In the genomic region with DNA sequence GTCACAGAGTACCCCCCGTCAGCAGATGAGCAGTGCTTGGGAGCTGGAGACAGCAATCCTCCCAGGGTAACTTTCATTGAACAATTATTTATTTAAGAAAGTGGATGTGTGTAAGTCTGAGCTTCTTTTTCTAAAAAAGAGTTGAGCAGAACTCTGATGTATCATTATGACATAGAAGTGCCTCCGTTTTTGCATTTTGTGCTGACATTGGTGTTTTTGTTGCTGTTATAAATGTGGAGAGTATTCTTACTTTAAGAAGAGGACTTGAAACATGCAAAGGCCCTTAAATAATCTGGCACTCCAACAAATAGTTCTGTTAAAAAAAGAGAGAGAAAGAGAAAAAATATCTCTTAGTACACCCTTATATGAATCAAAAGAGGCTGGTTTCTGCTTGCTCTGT, we compare ENCODE assay signal across 31 cellular contexts.
"Had no signal": no experiment of that assay in that cellular context is flagged by ENCODE, and none has a peak within 500 bp of the region (broad histone marks: within the 10 kb centered on the region; RNA-seq: fewer than 3 reads in every experiment).

No MANE protein-coding gene starts in this region.

- H3K4me3 Mint-ChIP-seq: natural killer cell; nephron; neural progenitor cell; stimulated activated memory B cell treated with anti-CD40 and anti-IgM and Interleukin-4, amounts not matched to agents 10 μg/mL and 1 μg/mL and 100 μg/mL, for 72 hours; stimulated activated naive CD8-positive, alpha-beta T cell treated with anti-CD3 and anti-CD28 coated beads, Interleukin-15, amount 100 ng/mL, for 72 hours; type B pancreatic cell had no signal

- H3K79me2 ChIP-seq: parathyroid adenoma had no signal

- H3K27me3 Mint-ChIP-seq: progenitor cell of endocrine pancreas; stimulated activated memory B cell treated with anti-CD40 and anti-IgM and Interleukin-4, amounts not matched to agents 10 μg/mL and 1 μg/mL and 100 μg/mL, for 72 hours; stimulated activated naive CD8-positive, alpha-beta T cell treated with anti-CD3 and anti-CD28 coated beads, Interleukin-15, amount 100 ng/mL, for 72 hours had no signal

- H3K27ac ChIP-seq: neural progenitor cell, ovary, parathyroid adenoma, psoas muscle, skin epidermis, spleen, suprapubic skin, testis, tibial artery, transverse colon, upper lobe of right lung, uterus had no signal

- H3K36me3 ChIP-seq: neural progenitor cell, ovary, spleen, suprapubic skin, tibial artery, transverse colon, upper lobe of right lung, uterus had no signal

- H3K4me2 ChIP-seq: neural progenitor cell, smooth muscle cell had no signal

- H3K27ac Mint-ChIP-seq: natural killer cell; nephron; neural progenitor cell; progenitor cell of endocrine pancreas; stimulated activated memory B cell treated with anti-CD40 and anti-IgM and Interleukin-4, amounts not matched to agents 10 μg/mL and 1 μg/mL and 100 μg/mL, for 72 hours; stimulated activated naive CD8-positive, alpha-beta T cell treated with anti-CD3 and anti-CD28 coated beads, Interleukin-15, amount 100 ng/mL, for 72 hours; type B pancreatic cell had no signal

- H2AFZ ChIP-seq: neural progenitor cell, parathyroid adenoma had no signal

- ATAC-seq: natural killer cell; psoas muscle; right cardiac atrium; sciatic nerve; stimulated activated memory B cell treated with anti-CD40 and anti-IgM and Interleukin-4, amounts not matched to agents 10 μg/mL and 1 μg/mL and 100 μg/mL, for 72 hours; stimulated activated naive CD8-positive, alpha-beta T cell treated with anti-CD3 and anti-CD28 coated beads, Interleukin-15, amount 100 ng/mL, for 72 hours; stimulated activated naive CD8-positive, alpha-beta T cell treated with anti-CD3 and anti-CD28 coated beads, Interleukin-15, Interleukin-2, amounts not matched to agents 100 U/mL and 50 U/mL, for 24 hours; upper lobe of right lung had no signal

- H3K9ac ChIP-seq: neural progenitor cell, parathyroid adenoma had no signal

- H3K9me3 ChIP-seq: ovary, psoas muscle, spleen, suprapubic skin, testis, tibial artery, transverse colon, upper lobe of right lung, uterus had no signal

- H3K27me3 ChIP-seq: neural progenitor cell, ovary, spleen, suprapubic skin, testis, tibial artery, transverse colon, upper lobe of right lung, uterus had no signal

- H3K9me3 Mint-ChIP-seq: nephron; neural progenitor cell; stimulated activated memory B cell treated with anti-CD40 and anti-IgM and Interleukin-4, amounts not matched to agents 10 μg/mL and 1 μg/mL and 100 μg/mL, for 72 hours; stimulated activated naive CD8-positive, alpha-beta T cell treated with anti-CD3 and anti-CD28 coated beads, Interleukin-15, amount 100 ng/mL, for 72 hours; type B pancreatic cell had no signal

- H3K36me3 Mint-ChIP-seq: natural killer cell; neural progenitor cell; stimulated activated memory B cell treated with anti-CD40 and anti-IgM and Interleukin-4, amounts not matched to agents 10 μg/mL and 1 μg/mL and 100 μg/mL, for 72 hours; type B pancreatic cell had no signal

- H3K4me1 ChIP-seq: parathyroid adenoma, psoas muscle, spleen, suprapubic skin, testis, tibial artery, transverse colon, upper lobe of right lung, uterus had no signal

- H3K4me1 Mint-ChIP-seq: natural killer cell; nephron; neural progenitor cell; stimulated activated memory B cell treated with anti-CD40 and anti-IgM and Interleukin-4, amounts not matched to agents 10 μg/mL and 1 μg/mL and 100 μg/mL, for 72 hours; stimulated activated naive CD8-positive, alpha-beta T cell treated with anti-CD3 and anti-CD28 coated beads, Interleukin-15, amount 100 ng/mL, for 72 hours had no signal

- DNase-seq: natural killer cell; occipital lobe; ovary; posterior cingulate gyrus; psoas muscle; right cardiac atrium; spleen; stimulated activated CD4-positive, alpha-beta T cell treated with anti-CD3 and anti-CD28 coated beads, Interleukin-12 subunit alpha, Interleukin-12 subunit beta, amount 100 ng/mL, for 4 hours; stimulated activated CD4-positive, alpha-beta T cell treated with anti-CD3 and anti-CD28 coated beads, Interleukin-1b, Interleukin-23, amount 100 ng/mL, for 48 hours; stimulated activated CD4-positive, alpha-beta T cell treated with anti-CD3 and anti-CD28 coated beads, Interleukin-4, amount 100 ng/mL, for 1 hour; stimulated activated CD4-positive, alpha-beta T cell treated with anti-CD3 and anti-CD28 coated beads, Interleukin-4, amount 100 ng/mL, for 4 hours; stimulated activated CD8-positive, alpha-beta memory T cell treated with anti-CD3 and anti-CD28 coated beads, Interleukin-4, amount 100 ng/mL, for 48 hours; stimulated activated naive CD4-positive, alpha-beta T cell; stimulated activated naive CD8-positive, alpha-beta T cell treated with anti-CD3 and anti-CD28 coated beads, Interleukin-15, amount 100 ng/mL, for 72 hours; stimulated activated naive CD8-positive, alpha-beta T cell treated with anti-CD3 and anti-CD28 coated beads, Interleukin-15, Interleukin-2, amounts not matched to agents 100 U/mL and 50 U/mL, for 24 hours; substantia nigra; testis; tibial artery; transverse colon; upper lobe of right lung; uterus had no signal

- H3K4me3 ChIP-seq: neural progenitor cell, ovary, psoas muscle, skin epidermis, smooth muscle cell, spleen, suprapubic skin, testis, tibial artery, transverse colon, upper lobe of right lung, uterus had no signal
